Comparison of ENCODE assay signal across 1 cellular context in genomic region chrX:13005671-13006473, GRCh38.
TF ChIP-seq lines count a peak whose summit lies in the region.

No MANE protein-coding gene starts in this region.

TF ChIP-seq in GM12878, 131 proteins besides CTCF, POLR2A, EP300 and RAD21 (continued from another document):
- TF ChIP-seq E2F8 (IDR thresholded peaks at IDR 0.05; ENCODE audit: low read depth, partially characterized antibody) (peak; percentile 55), CUX1 (IDR thresholded peaks at IDR 0.05; ENCODE audit: insufficient replicate concordance, low read depth, low read length) (peak; percentile 73), SRF (IDR thresholded peaks at IDR 0.05; ENCODE audit: low read depth in 2 of 2, low read length in 2 of 2) (peak in 1 of 2 experiments; percentile 93; a peak in 2 of 4 replicates), CREM (IDR thresholded peaks at IDR 0.05; ENCODE audit: low read depth) (peak; percentile 80), NFIC (IDR thresholded peaks at IDR 0.05; ENCODE audit: low read depth, low read length) (peak; percentile 99), ETV6 (conservative IDR thresholded peaks at IDR 0.05 in 1 of 2, IDR thresholded peaks at IDR 0.05 in 1 of 2; ENCODE audit: borderline replicate concordance in 1 of 2, low read depth in 1 of 2) (peak in 1 of 2 experiments; percentile 83; a peak in 2 of 4 replicates), SP1 (IDR thresholded peaks at IDR 0.05; ENCODE audit: low read depth, low read length) (peak; percentile 71), TARDBP (IDR thresholded peaks at IDR 0.05; ENCODE audit: borderline replicate concordance) (no peak), ZZZ3 (IDR thresholded peaks at IDR 0.05; ENCODE audit: control insufficient read depth, insufficient read length, low read depth) (no peak), POU2F2 (IDR thresholded peaks at IDR 0.05; ENCODE audit: borderline replicate concordance, low read depth, low read length) (peak; percentile 72; the same call in 1 of the 3 replicates), IRF5 (IDR thresholded peaks at IDR 0.05; ENCODE audit: borderline replicate concordance) (no peak), RELB (IDR thresholded peaks at IDR 0.05; ENCODE audit: low read depth) (peak; percentile 99), NR2F1 (conservative IDR thresholded peaks at IDR 0.05) (no peak), MYB (IDR thresholded peaks at IDR 0.05; ENCODE audit: borderline replicate concordance, low read depth, low read length) (no peak), RUNX3 (IDR thresholded peaks at IDR 0.05; ENCODE audit: low read length) (peak; percentile 93), RCOR1 (conservative IDR thresholded peaks at IDR 0.05; ENCODE audit: low read depth, low read length) (peak; percentile 91; the same call in 1 of the 2 replicates), POLR2AphosphoS5 (IDR thresholded peaks at IDR 0.05; ENCODE audit: low read length) (peak; percentile 75), BCLAF1 (IDR thresholded peaks at IDR 0.05) (no peak), TCF12 (IDR thresholded peaks at IDR 0.05; ENCODE audit: low read depth, low read length) (peak; percentile 41; the same call in 1 of the 2 replicates), CEBPZ (IDR thresholded peaks at IDR 0.05; ENCODE audit: low read depth, low read length) (no peak), CHD2 (IDR thresholded peaks at IDR 0.05; ENCODE audit: borderline replicate concordance, low read depth, low read length) (peak; percentile 83), KLF5 (IDR thresholded peaks at IDR 0.05; ENCODE audit: partially characterized antibody) (peak; percentile 23), SMAD1 (IDR thresholded peaks at IDR 0.05; ENCODE audit: low read depth, partially characterized antibody) (peak; percentile 94), CBX5 (IDR thresholded peaks at IDR 0.05; ENCODE audit: low read depth) (no peak; the same call in 1 of the 2 replicates), SMARCA5 (IDR thresholded peaks at IDR 0.05) (no peak), SUZ12 (IDR thresholded peaks at IDR 0.05; ENCODE audit: unreplicated experiment) (no peak), IRF4 (IDR thresholded peaks at IDR 0.05; ENCODE audit: low read depth, low read length) (peak; percentile 96), NBN (IDR thresholded peaks at IDR 0.05) (peak; percentile 99), SKIL (IDR thresholded peaks at IDR 0.05; ENCODE audit: low read depth, poor library complexity, severe bottlenecking) (peak; percentile 94), JUNB (IDR thresholded peaks at IDR 0.05) (peak; percentile 76), ZNF24 (IDR thresholded peaks at IDR 0.05) (no peak), PBX3 (IDR thresholded peaks at IDR 0.05; ENCODE audit: insufficient replicate concordance, low read depth, low read length) (no peak)
